8 cellular contexts compared by ENCODE assay signal in the genomic region with DNA sequence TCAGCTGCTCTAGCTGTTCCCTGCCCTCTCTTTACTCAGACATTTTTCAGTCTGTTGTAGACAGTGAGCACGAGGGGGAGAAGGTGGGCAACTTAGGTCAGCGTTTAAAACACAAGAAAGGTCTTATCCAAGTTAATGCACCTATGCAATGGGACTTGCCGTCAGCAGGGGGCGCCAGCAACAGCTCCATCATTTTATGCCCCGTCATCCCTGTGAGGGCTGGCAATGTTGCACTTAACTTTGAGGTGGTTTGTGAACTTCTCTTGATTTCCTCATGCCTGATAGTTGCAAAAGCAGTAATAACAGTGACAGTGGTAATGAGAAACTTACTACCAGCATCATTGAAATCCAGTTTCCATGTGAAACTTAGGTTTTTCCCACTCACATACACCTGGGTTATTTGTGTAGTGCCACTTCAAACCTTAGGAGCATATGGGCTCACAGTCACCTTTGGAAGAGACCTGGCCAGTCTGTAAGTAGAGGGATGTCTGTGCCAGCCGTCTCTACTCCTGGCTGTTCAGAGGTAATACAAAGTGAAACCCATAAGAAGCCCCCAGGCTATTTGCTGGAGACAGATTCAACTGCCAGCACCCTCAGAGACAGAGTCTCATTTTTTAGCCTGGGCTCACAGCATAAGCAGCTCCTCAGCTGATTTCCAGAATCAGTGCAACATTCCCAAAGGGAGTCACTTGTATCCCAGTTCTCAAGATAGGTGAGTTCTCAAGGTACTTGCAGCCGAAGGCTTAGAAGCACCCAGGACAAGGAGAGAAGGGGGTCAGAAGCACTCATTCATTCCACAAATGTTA. TPM values are rescaled to one million over a fixed set of nuclear protein-coding genes. Genes with fewer than 3 reads are reported as not detected.
DNase-seq lines count a peak whose midpoint lies in the region; ATAC-seq and TF ChIP-seq lines count a peak whose summit lies in the region.

No MANE protein-coding gene starts in this region.

- peaks cover 71% of the 10 kb centered on the region for H3K36me3 Mint-ChIP-seq in activated T-helper 2 cell treated with anti-CD3 and anti-CD28 coated beads, Interferon-gamma antibody, Interleukin-2, Interleukin-4, amounts not matched to agents 10 μg/mL and 5 μg/mL and 100 μg/mL, durations not matched to agents 14 hours and 24 hours and 36 hours (ENCODE audit: low read depth)

- H3K27me3 Mint-ChIP-seq in activated T-helper 2 cell treated with anti-CD3 and anti-CD28 coated beads, Interferon-gamma antibody, Interleukin-2, Interleukin-4, amounts not matched to agents 10 μg/mL and 5 μg/mL and 100 μg/mL, durations not matched to agents 14 hours and 24 hours and 36 hours (ENCODE audit: low read depth) = no peaks in the 10 kb centered on the region

- no peaks in the 10 kb centered on the region for H3K9me3 Mint-ChIP-seq in activated T-helper 2 cell treated with anti-CD3 and anti-CD28 coated beads, Interferon-gamma antibody, Interleukin-2, Interleukin-4, amounts not matched to agents 10 μg/mL and 5 μg/mL and 100 μg/mL, durations not matched to agents 14 hours and 24 hours and 36 hours

- no peak overlapping the region for H3K4me3 Mint-ChIP-seq in activated T-helper 2 cell treated with anti-CD3 and anti-CD28 coated beads, Interferon-gamma antibody, Interleukin-2, Interleukin-4, amounts not matched to agents 10 μg/mL and 5 μg/mL and 100 μg/mL, durations not matched to agents 14 hours and 24 hours and 36 hours (ENCODE audit: low read depth)

- peak overlapping the region; percentile 69 for H3K4me2 ChIP-seq in osteoblast (ENCODE audit: insufficient read depth, low read length)

- no peak overlapping the region for H3K4me3 ChIP-seq in osteoblast (ENCODE audit: insufficient read depth, low read length)
- H3K4me3 ChIP-seq in thoracic aorta = no peak overlapping the region

- H3K27me3 ChIP-seq in osteoblast (ENCODE audit: insufficient read depth, low read length) (no peaks in the 10 kb centered on the region), thoracic aorta (replicated peaks; ENCODE audit: insufficient read depth) (no peaks in the 10 kb centered on the region)

- ATAC-seq in thoracic aorta (ENCODE audit: insufficient number of reproducible peaks, low FRiP score, low read depth) = peak; percentile 64
- no peak for ATAC-seq in HG03432 (IDR thresholded peaks at IDR 0.05; ENCODE audit: unreplicated experiment)

- peak overlapping the region; percentile 68 for H3K27ac Mint-ChIP-seq in activated T-helper 2 cell treated with anti-CD3 and anti-CD28 coated beads, Interferon-gamma antibody, Interleukin-2, Interleukin-4, amounts not matched to agents 10 μg/mL and 5 μg/mL and 100 μg/mL, durations not matched to agents 14 hours and 24 hours and 36 hours

- H3K27ac ChIP-seq in osteoblast (ENCODE audit: low read depth, low read length) (peak overlapping the region; percentile 98), thoracic aorta (peak overlapping the region; percentile 83 to 87)

- H3K4me1 ChIP-seq in osteoblast (ENCODE audit: insufficient read depth, low read length) = peaks cover 30% of the 10 kb centered on the region
- H3K4me1 ChIP-seq in thoracic aorta (ENCODE audit: control insufficient read depth in 1 of 2, low read depth in 2 of 2) = peaks cover 4 to 29% of the 10 kb centered on the region in 2 donors

- intact Hi-C loops in activated T-helper 2 cell treated with anti-CD3 and anti-CD28 coated beads, Interferon-gamma antibody, Interleukin-2, Interleukin-4, amounts not matched to agents 10 μg/mL and 5 μg/mL and 100 μg/mL, durations not matched to agents 14 hours and 24 hours and 36 hours (cut with micrococcal nuclease) = loop anchor here (1.0 kb wide), 1 partner anchor 53 kb away; no protein-coding TSS in a partner anchor

- H4K20me1 ChIP-seq in osteoblast (ENCODE audit: insufficient read depth, low read length) = peaks cover 4% of the 10 kb centered on the region

- in situ Hi-C loops in G401 (cut with HindIII; ENCODE audit: low sequenced_read_pairs) = no loop called here

- H3K36me3 ChIP-seq in osteoblast (ENCODE audit: insufficient read depth, low read length) (peaks cover 55% of the 10 kb centered on the region), thoracic aorta (peaks cover 18% of the 10 kb centered on the region)

- DNase-seq in G401 (ENCODE audit: low spot score) (peak; percentile 55), HT1080 (ENCODE audit: low read depth) (peak; percentile 71), SHP77 treated with DMSO at 0.1 percent for 48 hours (lab: John Stamatoyannopoulos, UW) (peak; percentile 39), fibroblast of the conjunctiva (ENCODE audit: low read depth) (peak; percentile 73), osteoblast (ENCODE audit: insufficient read length, low spot score, missing footprints) (peak; percentile 77), thoracic aorta (ENCODE audit: low spot score) (no peak)
- DNase-seq in activated T-helper 2 cell treated with anti-CD3 and anti-CD28 coated beads, Interferon-gamma antibody, Interleukin-2, Interleukin-4, amounts not matched to agents 10 μg/mL and 5 μg/mL and 100 μg/mL, durations not matched to agents 14 hours and 24 hours and 36 hours (ENCODE audit: low spot score) = peak; percentile 54

- peak; percentile 100 for TF ChIP-seq CTCF in osteoblast (IDR thresholded peaks at IDR 0.05; ENCODE audit: extremely low read depth, low read depth, low read length)
- peak; percentile 84 for TF ChIP-seq CTCF in thoracic aorta (IDR thresholded peaks at IDR 0.05)

- H3K79me2 ChIP-seq in osteoblast (ENCODE audit: insufficient read depth, low read length) = no peaks in the 10 kb centered on the region

- H2AFZ ChIP-seq in osteoblast (ENCODE audit: low read length) = no peak overlapping the region

- H3K9me3 ChIP-seq in osteoblast (ENCODE audit: low read depth, low read length) (no peaks in the 10 kb centered on the region), thoracic aorta (no peaks in the 10 kb centered on the region)

- peaks cover 18% of the 10 kb centered on the region for H3K4me1 Mint-ChIP-seq in activated T-helper 2 cell treated with anti-CD3 and anti-CD28 coated beads, Interferon-gamma antibody, Interleukin-2, Interleukin-4, amounts not matched to agents 10 μg/mL and 5 μg/mL and 100 μg/mL, durations not matched to agents 14 hours and 24 hours and 36 hours (ENCODE audit: low read depth)

RNA-seq across cellular contexts. Expression of a gene that starts 44.8 kb away (rescaled TPM):
- total RNA-seq in G401 (2014; rRNA removed; shearing (Covaris generic)) = 1,330 and 1,439 TPM in 2 replicates
- 421 and 433 TPM in 2 replicates for total RNA-seq in HT1080 (2014; rRNA removed; shearing (Covaris generic))
- 362 and 372 TPM in 2 replicates for polyA plus RNA-seq in HT1080 (2015; cell fraction: cytosol; rRNA removed)
- 449 and 487 TPM in 2 replicates for polyA plus RNA-seq in HT1080 (2015; cell fraction: nucleus; rRNA removed)
- total RNA-seq in activated T-helper 2 cell treated with anti-CD3 and anti-CD28 coated beads, Interferon-gamma antibody, Interleukin-2, Interleukin-4, amounts not matched to agents 10 μg/mL and 5 μg/mL and 100 μg/mL, durations not matched to agents 14 hours and 24 hours and 36 hours = 1.5 and 2.1 TPM in 2 replicates
- total RNA-seq in osteoblast (56.3 and 82.5 TPM in 2 replicates), thoracic aorta (100 to 1,000 TPM; 310 to 944 TPM)

RNA-seq across cellular contexts. Expression of a gene that starts 46.1 kb away (rescaled TPM):
- 124 and 138 TPM in 2 replicates for total RNA-seq in G401 (2014; rRNA removed; shearing (Covaris generic))
- total RNA-seq in HT1080 (2014; rRNA removed; shearing (Covaris generic)) = 64.3 and 83.5 TPM in 2 replicates
- polyA plus RNA-seq in HT1080 (2015; cell fraction: cytosol; rRNA removed) = 193 and 201 TPM in 2 replicates
- 243 and 272 TPM in 2 replicates for polyA plus RNA-seq in HT1080 (2015; cell fraction: nucleus; rRNA removed)
- total RNA-seq in activated T-helper 2 cell treated with anti-CD3 and anti-CD28 coated beads, Interferon-gamma antibody, Interleukin-2, Interleukin-4, amounts not matched to agents 10 μg/mL and 5 μg/mL and 100 μg/mL, durations not matched to agents 14 hours and 24 hours and 36 hours = 184 and 188 TPM in 2 replicates
- total RNA-seq in osteoblast (85.8 and 91.1 TPM in 2 replicates), thoracic aorta (10 to 100 TPM; 71.6 to 76.7 TPM)

Comparison
In these comparisons a context has a peak if more than half of its experiments do, and no peak if none do; other contexts are left out.
1. RNA of a gene that starts 44.8 kb away (total RNA-seq): 1,330 to 1,439 TPM in G401, 310 to 944 TPM in thoracic aorta, 421 to 433 TPM in HT1080 and 56.3 to 82.5 TPM in osteoblast; 1.5 to 2.1 TPM in activated T-helper 2 cell treated with anti-CD3 and anti-CD28 coated beads, Interferon-gamma antibody, Interleukin-2, Interleukin-4, amounts not matched to agents 10 μg/mL and 5 μg/mL and 100 μg/mL, durations not matched to agents 14 hours and 24 hours and 36 hours; every median in the first group is over 10 times any median in the second.